In genomic region chr19:40754611-40755247, GRCh38 we compare ENCODE assay signal across 9 cellular contexts. TPM values are rescaled to one million over a fixed set of nuclear protein-coding genes. Genes with fewer than 3 reads are reported as not detected.
DNase-seq lines count a peak whose midpoint lies in the region; ATAC-seq and TF ChIP-seq lines count a peak whose summit lies in the region.
"Had no signal": no experiment of that assay in that cellular context is flagged by ENCODE, and none has a peak within 500 bp of the region (broad histone marks: within the 10 kb centered on the region; RNA-seq: fewer than 3 reads in every experiment).

No MANE protein-coding gene starts in this region.

- BruUV-seq in Caco-2 (replicated peaks; lab: Mats Ljungman, UMichigan) = no TSS peak
- BruUV-seq in PC-9 (replicated peaks; lab: Mats Ljungman, UMichigan) = no TSS peak

- peak overlapping the region; percentile 32 for H3K4me3 Mint-ChIP-seq in Caco-2 (ENCODE audit: unreplicated experiment)

- no peaks in the 10 kb centered on the region for H3K9me3 ChIP-seq in Caco-2
- no peaks in the 10 kb centered on the region for H3K9me3 ChIP-seq in PC-9 (ENCODE audit: insufficient read depth, low read depth)
- H3K9me3 ChIP-seq in SJCRH30 (replicated peaks) = no peaks in the 10 kb centered on the region
- H3K9me3 ChIP-seq: pancreas had no signal

- peaks cover 97% of the 10 kb centered on the region for H3K36me3 Mint-ChIP-seq in Caco-2 (ENCODE audit: insufficient read depth, unreplicated experiment)

- H3K27ac Mint-ChIP-seq in Caco-2 (ENCODE audit: unreplicated experiment) = peak overlapping the region; percentile 52

- POLR2A ChIA-PET in Caco-2 (lab: Charles Lee) = interaction anchor here (0.5 to 1.7 kb wide), 8 partner anchors 23 to 1681 kb away, joined by 3 to 24 read pairs (median 5); partner anchors contain the start of genes COQ8B, EGLN2, ITPKC and RAB4B
- POLR2A ChIA-PET in PC-9 (lab: Charles Lee; ENCODE audit: unreplicated experiment) = interaction anchor here (0.6 kb wide), 1 partner anchor 544 kb away, joined by 9 read pairs; no protein-coding TSS in a partner anchor

- H3K9me3 Mint-ChIP-seq in Caco-2 (ENCODE audit: unreplicated experiment) = no peaks in the 10 kb centered on the region

- H4K20me1 ChIP-seq in PC-9 (ENCODE audit: insufficient read depth) = peaks cover 66% of the 10 kb centered on the region

- H3K79me2 ChIP-seq in PC-9 (ENCODE audit: low read depth) = peaks cover 80% of the 10 kb centered on the region

- H3K4me2 ChIP-seq in PC-9 = peak overlapping the region; percentile 50

- no peak overlapping the region for H3K4me3 ChIP-seq in Caco-2 (ENCODE audit: low read depth, low read length)
- no peak overlapping the region; the same call in 1 of the 2 replicates for H3K4me3 ChIP-seq in PC-9
- H3K4me3 ChIP-seq in rectal smooth muscle tissue (ENCODE audit: low read length) = peak overlapping the region; percentile 17
- no peak overlapping the region for H3K4me3 ChIP-seq in SJCRH30

- peaks cover 21% of the 10 kb centered on the region; the same call in 1 of the 2 replicates for H3F3A ChIP-seq in PC-9 (ENCODE audit: insufficient read depth, low read depth)

- H3K36me3 ChIP-seq in Caco-2 (ENCODE audit: control insufficient read depth, insufficient read depth, low read length) (peaks cover 3% of the 10 kb centered on the region), PC-9 (ENCODE audit: low read depth) (peaks cover 41% of the 10 kb centered on the region), rectal smooth muscle tissue (ENCODE audit: control insufficient read depth, insufficient read depth, low read length) (peaks cover 14% of the 10 kb centered on the region), SJCRH30 (peaks cover 54% of the 10 kb centered on the region)

- H3K27me3 ChIP-seq in Caco-2 (replicated peaks; ENCODE audit: control insufficient read depth, insufficient read depth, low read length) (no peaks in the 10 kb centered on the region), PC-9 (ENCODE audit: insufficient read depth, low read depth) (no peaks in the 10 kb centered on the region), rectal smooth muscle tissue (ENCODE audit: control insufficient read depth, insufficient read depth, low read length) (no peaks in the 10 kb centered on the region), SJCRH30 (no peaks in the 10 kb centered on the region)
- H3K27me3 ChIP-seq: pancreas had no signal

- no peaks in the 10 kb centered on the region for H3K27me3 Mint-ChIP-seq in Caco-2 (ENCODE audit: insufficient read depth, unreplicated experiment)

- H3K4me1 ChIP-seq in Caco-2 (peaks cover 13% of the 10 kb centered on the region), PC-9 (replicated peaks; ENCODE audit: insufficient read depth) (peaks cover 24% of the 10 kb centered on the region), rectal smooth muscle tissue (ENCODE audit: control insufficient read depth, insufficient read depth, low read length) (peaks cover 9% of the 10 kb centered on the region), SJCRH30 (peaks cover 4% of the 10 kb centered on the region; the same call in 1 of the 2 replicates)

- H3K9me2 ChIP-seq in PC-9 (ENCODE audit: insufficient read depth) = no peaks in the 10 kb centered on the region

- intact Hi-C loops in Caco-2 (cut with micrococcal nuclease; ENCODE audit: unreplicated experiment) = loop anchor here (10.0 kb wide), 1 partner anchor 90 kb away; no protein-coding TSS in a partner anchor
- intact Hi-C loops in PC-9 (cut with micrococcal nuclease; ENCODE audit: unreplicated experiment) = loop anchor here (5.0 kb wide), 1 partner anchor 58 kb away; no protein-coding TSS in a partner anchor

- H2AFZ ChIP-seq in PC-9 = no peak overlapping the region

- no peak for DNase-seq in Caco-2
- DNase-seq in PC-9 = no peak
- peak in 21 of 61 donors; percentile 5 to 78 (median 20) for DNase-seq in caudate nucleus (lab: John Stamatoyannopoulos, UW)
- DNase-seq in NCI-H1105 (lab: John Stamatoyannopoulos, UW) = no peak
- no peak for DNase-seq in SJCRH30

- peaks cover 23% of the 10 kb centered on the region for H3K4me1 Mint-ChIP-seq in Caco-2 (ENCODE audit: low read depth, unreplicated experiment)

- H3K9ac ChIP-seq in rectal smooth muscle tissue (ENCODE audit: low read length) = peak overlapping the region; percentile 27

- H3K27ac ChIP-seq in PC-9 (peak overlapping the region; percentile 17; the same call in 1 of the 2 replicates), caudate nucleus (ENCODE audit: low read depth, low read length) (peak overlapping the region; percentile 50), rectal smooth muscle tissue (ENCODE audit: low read depth, low read length) (no peak overlapping the region), SJCRH30 (no peak overlapping the region)

- CTCF ChIA-PET in Caco-2 (lab: Charles Lee) = interaction anchor here (0.6 kb wide), 3 partner anchors 93 to 1105 kb away, joined by 3 to 6 read pairs (median 4); no protein-coding TSS in a partner anchor
- CTCF ChIA-PET in PC-9 (lab: Charles Lee) = interaction anchor here (0.6 kb wide), 3 partner anchors 19 to 120 kb away, joined by 3 to 6 read pairs (median 3); no protein-coding TSS in a partner anchor

- no peak for TF ChIP-seq CTCF in Caco-2 (IDR thresholded peaks at IDR 0.05; ENCODE audit: insufficient read depth in 1 of 2, low read depth in 1 of 2, low read length in 1 of 2, severe bottlenecking in 1 of 2, unreplicated experiment in 1 of 2)
- no peak for TF ChIP-seq CTCF in PC-9 (conservative IDR thresholded peaks at IDR 0.05)

- ATAC-seq in HG02623 (IDR thresholded peaks at IDR 0.05; ENCODE audit: unreplicated experiment) = no peak
- ATAC-seq in GM21447 (IDR thresholded peaks at IDR 0.05; ENCODE audit: unreplicated experiment) = no peak

RNA-seq across cellular contexts. Expression of gene SNRPA, which starts 3.7 kb away (rescaled TPM):
- total RNA-seq in Caco-2 (2022) (133 and 134 TPM in 2 replicates), PC-9 (2021) (119 and 147 TPM in 2 replicates)
- 181 and 208 TPM in 2 replicates for total RNA-seq in SJCRH30 (2014; rRNA removed; shearing (Covaris generic))

RNA-seq across cellular contexts. Expression of gene ACTMAP, which starts 4.5 kb away (rescaled TPM):
- 28.0 and 29.2 TPM in 2 replicates for total RNA-seq in Caco-2 (2022)
- total RNA-seq in PC-9 (2021) = 35.9 and 39.3 TPM in 2 replicates
- total RNA-seq in SJCRH30 (2014; rRNA removed; shearing (Covaris generic)) = 5.0 and 5.4 TPM in 2 replicates

RNA-seq across cellular contexts. Expression of gene MIA, which starts 20.6 kb away (rescaled TPM):
- 1.1 and 1.3 TPM in 2 replicates for total RNA-seq in Caco-2 (2022)
- total RNA-seq in PC-9 (2021) = 2.5 and 2.7 TPM in 2 replicates
- total RNA-seq in SJCRH30 (2014; rRNA removed; shearing (Covaris generic)) = 0.66 TPM in 1 of 2 replicates, not detected in the other

RNA-seq across cellular contexts. Expression of gene RAB4B, which starts 23.3 kb away (rescaled TPM):
- total RNA-seq in Caco-2 (2022) (19.9 and 21.5 TPM in 2 replicates), PC-9 (2021) (22.2 and 24.8 TPM in 2 replicates)
- total RNA-seq in SJCRH30 (2014; rRNA removed; shearing (Covaris generic)) = 10.5 and 11.1 TPM in 2 replicates

RNA-seq across cellular contexts. Expression of gene ITPKC, which starts 37.8 kb away (rescaled TPM):
- total RNA-seq in Caco-2 (2022) = 28.5 and 31.2 TPM in 2 replicates
- total RNA-seq in PC-9 (2021) = 17.6 and 22.1 TPM in 2 replicates
- 7.2 and 7.3 TPM in 2 replicates for total RNA-seq in SJCRH30 (2014; rRNA removed; shearing (Covaris generic))

Comparison
In these comparisons a context has a peak if more than half of its experiments do, and no peak if none do; other contexts are left out.
1. H3K27ac ChIP-seq: peak in PC-9 (single experiment) and caudate nucleus (single experiment); none in rectal smooth muscle tissue (single experiment) and SJCRH30 (single experiment).